8 cellular contexts compared by ENCODE assay signal in the genomic region with DNA sequence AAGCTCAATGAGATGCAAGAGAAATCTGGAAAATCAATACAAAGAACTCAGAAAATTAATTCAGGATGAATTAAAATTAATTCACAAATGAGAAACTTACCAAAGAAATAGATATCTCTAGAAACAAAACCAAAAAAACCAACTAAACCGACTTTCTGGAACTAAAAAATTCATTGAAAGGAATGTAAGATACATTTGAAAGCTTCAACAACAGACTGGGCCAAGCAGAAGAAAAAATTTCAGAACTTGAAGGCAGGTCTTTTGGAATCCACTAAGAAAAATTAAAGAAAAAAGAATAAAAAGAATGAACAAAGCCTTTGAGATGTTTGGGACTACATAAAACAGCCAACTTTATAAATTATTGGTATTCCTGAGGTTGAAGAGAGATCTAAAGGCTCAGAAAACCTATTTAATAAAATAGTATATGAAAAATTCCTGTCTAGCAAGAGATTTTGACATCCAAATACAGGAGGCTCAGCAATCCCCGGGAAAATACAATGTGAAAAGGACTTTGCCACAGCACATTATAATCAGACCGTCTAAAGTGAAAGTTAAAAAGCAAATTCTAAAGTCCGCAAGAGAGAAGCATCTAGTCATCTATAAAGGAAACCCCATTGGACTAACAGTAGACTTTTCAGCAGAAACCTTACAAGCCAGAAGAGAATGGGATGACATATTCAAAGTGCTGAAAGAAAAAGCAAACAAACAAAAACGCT. TPM values are rescaled to one million over a fixed set of nuclear protein-coding genes. Genes with fewer than 3 reads are reported as not detected.
"Had no signal": no experiment of that assay in that cellular context is flagged by ENCODE, and none has a peak within 500 bp of the region (broad histone marks: within the 10 kb centered on the region; RNA-seq: fewer than 3 reads in every experiment).

No MANE protein-coding gene starts in this region.

- H2AFZ ChIP-seq: GM23248 had no signal

- DNase-seq: GM23248, GOT3, H7, HFFc6, IMR-90 had no signal

- H3K4me1 ChIP-seq: HAP-1 had no signal

- H3K27ac ChIP-seq: GM23248, HL-60 had no signal

- H3K36me3 ChIP-seq: HAP-1 had no signal

- H3K9ac ChIP-seq: GM23248 had no signal

- H3K4me3 ChIP-seq: GM23248, HAP-1 had no signal

- H3K4me3 Mint-ChIP-seq: HFFc6 had no signal

- ATAC-seq: HCT116 had no signal

- H3K27ac Mint-ChIP-seq: HFFc6 had no signal

RNA-seq across cellular contexts. Expression of a gene that starts 44.2 kb away (rescaled TPM):
- total RNA-seq: GM23248, IMR-90 had no signal
